Comparison of ENCODE assay signal across 8 cellular contexts in genomic region chr15:42137461-42138261, GRCh38. TPM values are rescaled to one million over a fixed set of nuclear protein-coding genes. Genes with fewer than 3 reads are reported as not detected.
DNase-seq lines count a peak whose midpoint lies in the region; ATAC-seq and TF ChIP-seq lines count a peak whose summit lies in the region.

No MANE protein-coding gene starts in this region.

- no peaks in the 10 kb centered on the region for H3K27me3 ChIP-seq in WERI-Rb-1 (ENCODE audit: insufficient read depth, low read depth, severe bottlenecking)

- no peaks in the 10 kb centered on the region for H3K36me3 ChIP-seq in WERI-Rb-1

- H3K27ac Mint-ChIP-seq in progenitor cell of endocrine pancreas: no peak overlapping the region

- peak; percentile 44 for TF ChIP-seq CTCF in WERI-Rb-1 (IDR thresholded peaks at IDR 0.05; ENCODE audit: low read depth, low read length)
- TF ChIP-seq CTCF in progenitor cell of endocrine pancreas (IDR thresholded peaks at IDR 0.05; ENCODE audit: unreplicated experiment): peak; percentile 54

- ATAC-seq in Right ventricle myocardium inferior (no peak), left ventricle myocardium superior (no peak), HG03354 (IDR thresholded peaks at IDR 0.05; ENCODE audit: poor library complexity, severe bottlenecking, unreplicated experiment) (no peak), GM18505 (IDR thresholded peaks at IDR 0.05; ENCODE audit: unreplicated experiment) (no peak)

- DNase-seq in Right ventricle myocardium inferior (ENCODE audit: missing footprints): peak; percentile 30
- no peak for DNase-seq in left ventricle myocardium superior
- DNase-seq in NAMALWA (ENCODE audit: low spot score): peak; percentile 71
- no peak for DNase-seq in WERI-Rb-1
- peak; percentile 51 for DNase-seq in foreskin melanocyte
- no peak for DNase-seq in progenitor cell of endocrine pancreas (ENCODE audit: low spot score, unreplicated experiment)

- H3K36me3 Mint-ChIP-seq in progenitor cell of endocrine pancreas (ENCODE audit: insufficient read depth): no peaks in the 10 kb centered on the region

- H3K4me1 Mint-ChIP-seq in progenitor cell of endocrine pancreas (ENCODE audit: low read depth): no peaks in the 10 kb centered on the region

- H3K27me3 Mint-ChIP-seq in progenitor cell of endocrine pancreas: no peaks in the 10 kb centered on the region

- H3K9me3 ChIP-seq in WERI-Rb-1 (ENCODE audit: severe bottlenecking): no peaks in the 10 kb centered on the region

- intact Hi-C loops in Right ventricle myocardium inferior (cut with DNase I): loop anchor here (2.0 to 5.0 kb wide), 2 partner anchors 71 to 145 kb away; no protein-coding TSS in a partner anchor
- intact Hi-C loops in left ventricle myocardium superior (cut with micrococcal nuclease): no loop called here

- no peak overlapping the region for H3K4me3 Mint-ChIP-seq in progenitor cell of endocrine pancreas (ENCODE audit: low read depth)

- peaks cover 14% of the 10 kb centered on the region for H3K9me3 Mint-ChIP-seq in progenitor cell of endocrine pancreas (ENCODE audit: low read depth)

- no peak for TF ChIP-seq POLR2A in GM18505 (IDR thresholded peaks at IDR 0.05; ENCODE audit: borderline replicate concordance, extremely low read depth, insufficient read depth, insufficient read length)

- no peak overlapping the region for H3K27ac ChIP-seq in WERI-Rb-1

- H3K4me3 ChIP-seq in WERI-Rb-1 (ENCODE audit: low read depth, low read length): no peak overlapping the region

RNA-seq across cellular contexts. Expression of gene PLA2G4F, which starts 18.8 kb away (rescaled TPM):
- 3.5 TPM for total RNA-seq in Right ventricle myocardium inferior
- total RNA-seq in left ventricle myocardium superior: 5.2 TPM
- 0.60 and 0.87 TPM in 2 replicates for total RNA-seq in progenitor cell of endocrine pancreas

RNA-seq across cellular contexts. Expression of gene PLA2G4D, which starts 43.3 kb away (rescaled TPM):
- total RNA-seq in Right ventricle myocardium inferior (not detected), left ventricle myocardium superior (not detected), progenitor cell of endocrine pancreas (not detected in 2 replicates)

Comparison
In these comparisons a context has a peak if more than half of its experiments do, and no peak if none do; other contexts are left out.
1. DNase-seq: peak in Right ventricle myocardium inferior (single experiment), NAMALWA (single experiment) and foreskin melanocyte (single experiment); none in left ventricle myocardium superior (single experiment), WERI-Rb-1 (single experiment) and progenitor cell of endocrine pancreas (single experiment).